ENCODE assay signal across 10 cellular contexts in genomic region chr2:54635554-54636152, GRCh38.
DNase-seq lines count a peak whose midpoint lies in the region.
"Had no signal": no experiment of that assay in that cellular context is flagged by ENCODE, and none has a peak within 500 bp of the region (broad histone marks: within the 10 kb centered on the region; RNA-seq: fewer than 3 reads in every experiment).

No MANE protein-coding gene starts in this region.

- intact Hi-C loops in head of caudate nucleus (cut with DNase I) = no loop called here

- DNase-seq in A172 (ENCODE audit: low spot score) = peak; percentile 70
- peak; percentile 23 for DNase-seq in HT1080 (ENCODE audit: low read depth)
- DNase-seq in dedifferentiated amniotic fluid mesenchymal stem cell (ENCODE audit: extremely low spot score) = peak; percentile 34
- peak; percentile 43 for DNase-seq in myocyte (ENCODE audit: low read depth)
- DNase-seq in NCI-H146 treated with DMSO at 0.1 percent for 48 hours (lab: John Stamatoyannopoulos, UW; ENCODE audit: unreplicated experiment) = no peak
- no peak for DNase-seq in head of caudate nucleus
- no peak for DNase-seq in amygdala (lab: John Stamatoyannopoulos, UW)
- DNase-seq in NAMALWA (ENCODE audit: low spot score) = no peak
- DNase-seq: NCI-H2171 treated with DMSO at 0.1 percent for 48 hours; stimulated activated naive CD8-positive, alpha-beta T cell treated with anti-CD3 and anti-CD28 coated beads, Interleukin-15, Interleukin-2, amounts not matched to agents 100 U/mL and 50 U/mL, for 24 hours had no signal

Comparison
In these comparisons a context has a peak if more than half of its experiments do, and no peak if none do; other contexts are left out.
1. DNase-seq: peak in A172 (single experiment), HT1080 (single experiment), dedifferentiated amniotic fluid mesenchymal stem cell (single experiment) and myocyte (single experiment); none in NCI-H146 treated with DMSO at 0.1 percent for 48 hours (single experiment), head of caudate nucleus (0 of 42), amygdala (0 of 56) and NAMALWA (single experiment).